ENCODE assay signal across 8 cellular contexts in genomic region chrX:2812161-2812907, GRCh38. TPM values are rescaled to one million over a fixed set of nuclear protein-coding genes. Genes with fewer than 3 reads are reported as not detected.
DNase-seq lines count a peak whose midpoint lies in the region; TF ChIP-seq lines count a peak whose summit lies in the region.
"Not testable (repeated sequence)": the region's sequence is repeated elsewhere in the genome, so short reads cannot be mapped to it uniquely, and the experiment has no call there.

No MANE protein-coding gene starts in this region.

- not testable (repeated sequence) for H3K36me3 Mint-ChIP-seq in activated naive CD4-positive, alpha-beta T cell treated with anti-CD3 and anti-CD28 coated beads for 36 hours (ENCODE audit: low read depth)

- H3K9me2 ChIP-seq in SU-DHL-6 (replicated peaks; ENCODE audit: insufficient read depth, low read length), result not testable (repeated sequence)

- H3K4me1 Mint-ChIP-seq in activated naive CD4-positive, alpha-beta T cell treated with anti-CD3 and anti-CD28 coated beads for 36 hours (ENCODE audit: low read depth), result not testable (repeated sequence)

- peaks cover 18% of the 10 kb centered on the region for H3K4me1 ChIP-seq in BLaER1

- H3K27me3 Mint-ChIP-seq in activated naive CD4-positive, alpha-beta T cell treated with anti-CD3 and anti-CD28 coated beads for 36 hours (ENCODE audit: low read depth), result not testable (repeated sequence)

- DNase-seq in GM20000 (ENCODE audit: low spot score), result not testable (repeated sequence)
- peak; percentile 25 for DNase-seq in LoVo (ENCODE audit: low spot score)
- peak; percentile 52 for DNase-seq in activated naive CD4-positive, alpha-beta T cell treated with anti-CD3 and anti-CD28 coated beads for 36 hours
- DNase-seq in fibroblast of gingiva (ENCODE audit: low read depth), result peak; percentile 4
- DNase-seq in mucosa of gallbladder (ENCODE audit: low spot score), result peak; percentile 60
- peak; percentile 20 for DNase-seq in stimulated activated CD8-positive, alpha-beta memory T cell treated with anti-CD3 and anti-CD28 coated beads, Interleukin-12 subunit alpha, Interleukin-12 subunit beta, amount 100 ng/mL, for 1 hour (ENCODE audit: low read depth)

- not testable (repeated sequence) for H3K27ac ChIP-seq in BLaER1; SU-DHL-6 (ENCODE audit: low read depth, low read length)

- H4K20me1 ChIP-seq in BLaER1; SU-DHL-6 (ENCODE audit: low read depth, low read length): not testable (repeated sequence)

- CTCF ChIA-PET in activated naive CD4-positive, alpha-beta T cell treated with anti-CD3 and anti-CD28 coated beads for 36 hours (lab: Charles Lee), result interaction anchor here (1.0 kb wide), 1 partner anchor 9 kb away, joined by 3 read pairs; no protein-coding TSS in a partner anchor

- not testable (repeated sequence) for H3K9ac ChIP-seq in BLaER1; SU-DHL-6 (ENCODE audit: low read length)

- not testable (repeated sequence) for H3K79me2 ChIP-seq in SU-DHL-6 (ENCODE audit: insufficient read depth, low read length)

- TF ChIP-seq CTCF in GM20000 (IDR thresholded peaks at IDR 0.05; ENCODE audit: extremely low read depth, missing control alignments) (peak; percentile 31), SU-DHL-6 (IDR thresholded peaks at IDR 0.05; ENCODE audit: insufficient read depth, low read length, poor library complexity, severe bottlenecking) (peak; percentile 9)

- not testable (repeated sequence) for H3K4me3 ChIP-seq in BLaER1; SU-DHL-6 (ENCODE audit: insufficient read depth, low read length, poor library complexity, severe bottlenecking)

- not testable (repeated sequence) for H3K9me3 ChIP-seq in BLaER1; SU-DHL-6 (ENCODE audit: insufficient read depth, low read length)

- intact Hi-C loops in activated naive CD4-positive, alpha-beta T cell treated with anti-CD3 and anti-CD28 coated beads for 36 hours (cut with micrococcal nuclease), result loop anchor here (1.0 to 10.0 kb wide), 3 partner anchors 100 to 1158 kb away; no protein-coding TSS in a partner anchor

- not testable (repeated sequence) for H3F3A ChIP-seq in SU-DHL-6 (ENCODE audit: insufficient read depth)

- peak overlapping the region; percentile 46 for H3K4me3 Mint-ChIP-seq in activated naive CD4-positive, alpha-beta T cell treated with anti-CD3 and anti-CD28 coated beads for 36 hours

- not testable (repeated sequence) for H3K27ac Mint-ChIP-seq in activated naive CD4-positive, alpha-beta T cell treated with anti-CD3 and anti-CD28 coated beads for 36 hours

- not testable (repeated sequence) for H3K36me3 ChIP-seq in BLaER1; SU-DHL-6 (ENCODE audit: low read length)

- peak overlapping the region; percentile 54 for H3K4me2 ChIP-seq in BLaER1
- H3K4me2 ChIP-seq in SU-DHL-6 (ENCODE audit: low read depth, low read length, poor library complexity, severe bottlenecking), result not testable (repeated sequence)

- H2AFZ ChIP-seq in SU-DHL-6 (ENCODE audit: low read depth, low read length, severe bottlenecking), result not testable (repeated sequence)

- H3K27me3 ChIP-seq in BLaER1; SU-DHL-6 (ENCODE audit: low read length): not testable (repeated sequence)

- not testable (repeated sequence) for H3K9me3 Mint-ChIP-seq in activated naive CD4-positive, alpha-beta T cell treated with anti-CD3 and anti-CD28 coated beads for 36 hours

RNA-seq across cellular contexts. Expression of gene GYG2, which starts 16.4 kb away (rescaled TPM):
- not detected for total RNA-seq in activated naive CD4-positive, alpha-beta T cell treated with anti-CD3 and anti-CD28 coated beads for 36 hours
- 5.4 TPM for total RNA-seq in mucosa of gallbladder
